In genomic region chr3:5690490-5690889, GRCh38 we compare ENCODE assay signal across 23 cellular contexts.
A peak's percentile ranks its signal among the peaks of the same experiment; 100 is the strongest.
DNase-seq lines count a peak whose midpoint lies in the region; ATAC-seq, FAIRE-seq and TF ChIP-seq lines count a peak whose summit lies in the region.
"Had no signal": no experiment of that assay in that cellular context is flagged by ENCODE, and none has a peak within 500 bp of the region (broad histone marks: within the 10 kb centered on the region; RNA-seq: fewer than 3 reads in every experiment).

No MANE protein-coding gene starts in this region.

- no peaks in the 10 kb centered on the region for H3K9me2 ChIP-seq in HCT116 (ENCODE audit: insufficient read depth)

- BruUV-seq in Calu3 (replicated peaks; lab: Mats Ljungman, UMichigan) (no TSS peak), HCT116 (replicated peaks; lab: Mats Ljungman, UMichigan) (no TSS peak), K562 (replicated peaks; lab: Mats Ljungman, UMichigan) (no TSS peak)

- ATAC-seq in HCT116 (no peak), K562 (no peak), GM19324 (IDR thresholded peaks at IDR 0.05; ENCODE audit: low FRiP score, unreplicated experiment) (no peak)

- TF ChIP-seq CTCF in Calu3 (IDR thresholded peaks at IDR 0.05; ENCODE audit: unreplicated experiment) (no peak), HCT116 (IDR thresholded peaks at IDR 0.05 in 2 of 3, conservative IDR thresholded peaks at IDR 0.05 in 1 of 3; ENCODE audit: borderline replicate concordance in 1 of 3, insufficient read depth in 1 of 3, low read depth in 2 of 3, low read length in 2 of 3) (no peak), K562 (IDR thresholded peaks at IDR 0.05 in 2 of 3, conservative IDR thresholded peaks at IDR 0.05 in 1 of 3; ENCODE audit: insufficient read depth in 2 of 3, low read depth in 1 of 3, low read length in 3 of 3) (no peak)

- peaks cover 38% of the 10 kb centered on the region for H3K36me3 Mint-ChIP-seq in Calu3 (ENCODE audit: insufficient read depth, unreplicated experiment)
- H3K36me3 Mint-ChIP-seq: CD14-positive monocyte; CD4-positive, alpha-beta memory T cell; CD4-positive, CD25-positive, alpha-beta regulatory T cell; CD8-positive, alpha-beta memory T cell had no signal

- no peaks in the 10 kb centered on the region for H4K20me1 ChIP-seq in HCT116 (ENCODE audit: insufficient read depth)
- H4K20me1 ChIP-seq in K562 (replicated peaks; ENCODE audit: control insufficient read depth, insufficient read depth, low read length) = no peaks in the 10 kb centered on the region
- H4K20me1 ChIP-seq: BLaER1 had no signal

- peaks cover 10% of the 10 kb centered on the region for H3K9me3 Mint-ChIP-seq in Calu3 (ENCODE audit: low read depth, unreplicated experiment)

- FAIRE-seq in K562 (lab: Jason Lieb, UNC) = no peak
- FAIRE-seq: A204.1, GM12891, GM19239 had no signal

- H3K4me1 Mint-ChIP-seq in Calu3 (ENCODE audit: low read depth, unreplicated experiment) = no peaks in the 10 kb centered on the region
- H3K4me1 Mint-ChIP-seq: CD14-positive monocyte; CD4-positive, alpha-beta memory T cell; CD4-positive, CD25-positive, alpha-beta regulatory T cell; CD8-positive, alpha-beta memory T cell had no signal

- peak overlapping the region; percentile 2 for H3K4me3 Mint-ChIP-seq in Calu3 (ENCODE audit: low read depth, unreplicated experiment)
- H3K4me3 Mint-ChIP-seq: CD14-positive monocyte; CD4-positive, alpha-beta memory T cell; CD4-positive, CD25-positive, alpha-beta regulatory T cell; CD8-positive, alpha-beta memory T cell had no signal

- no peak for TF ChIP-seq EP300 in K562 (IDR thresholded peaks at IDR 0.05; ENCODE audit: low read length)

- peak overlapping the region; percentile 34 for H3K27ac Mint-ChIP-seq in Calu3 (ENCODE audit: unreplicated experiment)
- H3K27ac Mint-ChIP-seq: CD4-positive, alpha-beta memory T cell; CD8-positive, alpha-beta memory T cell had no signal

- H3K4me2 ChIP-seq in HCT116 (ENCODE audit: low read length) (no peak overlapping the region), K562 (ENCODE audit: insufficient read depth, low read length) (no peak overlapping the region)
- H3K4me2 ChIP-seq: BLaER1 had no signal

- POLR2A ChIA-PET in HCT116 (lab: Charles Lee) = no interaction called here
- POLR2A ChIA-PET in K562 (lab: Yijun Ruan, JAX) = no interaction called here

- H3K4me3 ChIP-seq in HCT116 (replicated peaks in 1 of 2; ENCODE audit: low read depth in 1 of 2, low read length in 2 of 2) (no peak overlapping the region), K562 (no peak overlapping the region)
- H3K4me3 ChIP-seq: BLaER1 had no signal

- no peak for TF ChIP-seq POLR2A in HCT116 (IDR thresholded peaks at IDR 0.05; ENCODE audit: borderline replicate concordance, extremely low read depth, insufficient read depth, insufficient read length)
- no peak for TF ChIP-seq POLR2A in K562 (conservative IDR thresholded peaks at IDR 0.05)

- TF ChIP-seq RAD21 in HCT116 (IDR thresholded peaks at IDR 0.05; ENCODE audit: low read depth) = no peak
- TF ChIP-seq RAD21 in K562 (CRISPR knock-in tag; conservative IDR thresholded peaks at IDR 0.05 in 1 of 2, IDR thresholded peaks at IDR 0.05 in 1 of 2) = no peak

- H3K79me2 ChIP-seq in HCT116 (ENCODE audit: insufficient read depth, low read length) = peaks cover 11% of the 10 kb centered on the region
- no peaks in the 10 kb centered on the region for H3K79me2 ChIP-seq in K562 (ENCODE audit: control insufficient read depth, insufficient read depth, low read length)

- intact Hi-C loops in Calu3 (cut with micrococcal nuclease; ENCODE audit: unreplicated experiment) = no loop called here
- intact Hi-C loops in HCT116 (cut with micrococcal nuclease) = no loop called here
- intact Hi-C loops in K562 (cut with micrococcal nuclease) = no loop called here

- RAD21 ChIA-PET in HCT116 (lab: Charles Lee; ENCODE audit: low non-redundant PET in 1 of 2, low total read pairs in 2 of 2, uncharacterized antibody in 2 of 2, unreplicated experiment in 2 of 2) = no interaction called here

- H3K9me1 ChIP-seq in K562 (ENCODE audit: control insufficient read depth, insufficient read depth, low read length) = no peaks in the 10 kb centered on the region

- H2AFZ ChIP-seq in HCT116 (ENCODE audit: low read depth, low read length, poor library complexity, severe bottlenecking) = no peak overlapping the region
- no peak overlapping the region for H2AFZ ChIP-seq in K562 (ENCODE audit: low read depth, low read length)

- peaks cover 17 to 61% of the 10 kb centered on the region in 2 experiments for H3K36me3 ChIP-seq in HCT116 (ENCODE audit: control insufficient read depth in 1 of 2, insufficient read depth in 2 of 2, low read length in 2 of 2)
- no peaks in the 10 kb centered on the region for H3K36me3 ChIP-seq in K562 (ENCODE audit: control insufficient read depth, insufficient read depth, low read length)
- H3K36me3 ChIP-seq: BE2C, BLaER1 had no signal

- no peaks in the 10 kb centered on the region for H3K27me3 Mint-ChIP-seq in Calu3 (ENCODE audit: unreplicated experiment)
- H3K27me3 Mint-ChIP-seq: CD4-positive, CD25-positive, alpha-beta regulatory T cell; CD8-positive, alpha-beta memory T cell had no signal

- DNase-seq in Calu3 (no peak), HCT116 (ENCODE audit: low read depth, low spot score) (no peak), K562 (ENCODE audit: extremely low read depth in 1 of 4, low spot score in 3 of 4) (no peak), ureter (ENCODE audit: low spot score) (no peak), germinal center (ENCODE audit: low spot score) (no peak)
- DNase-seq: 8988T; ACHN; BE2C; C1 segment of cervical spinal cord; CD4-positive, alpha-beta memory T cell; CD4-positive, CD25-positive, alpha-beta regulatory T cell; CD8-positive, alpha-beta memory T cell; COR-L47; DMS79; DND-41; EL; GDM1 had no signal

- no peak overlapping the region for H3K9ac ChIP-seq in HCT116 (ENCODE audit: low read length)
- H3K9ac ChIP-seq in K562 (ENCODE audit: insufficient read depth in 1 of 2, low read depth in 2 of 2, low read length in 2 of 2) = no peak overlapping the region
- H3K9ac ChIP-seq: BLaER1 had no signal

- in situ Hi-C loops in K562 (cut with MboI) = no loop called here

- CTCF ChIA-PET in Calu3 (lab: Charles Lee) (interaction anchor here (1.0 kb wide), 1 partner anchor 9 kb away, joined by 3 read pairs; no protein-coding TSS in a partner anchor), HCT116 (lab: Charles Lee) (no interaction called here), K562 (lab: Yijun Ruan, JAX; ENCODE audit: low intra/inter-chr PET ratio) (no interaction called here)

- H3K9me3 ChIP-seq in HCT116 (ENCODE audit: control insufficient read depth in 1 of 2, insufficient read depth in 1 of 2, low read depth in 1 of 2, low read length in 2 of 2) (peaks cover 0 to 6% of the 10 kb centered on the region in 2 experiments; a peak in 1 of 4 replicates), K562 (replicated peaks; ENCODE audit: control insufficient read depth, insufficient read depth, low read depth, low read length) (no peaks in the 10 kb centered on the region)
- H3K9me3 ChIP-seq: BE2C had no signal

- H3K27me3 ChIP-seq in HCT116 (ENCODE audit: insufficient read depth, low read length) (no peaks in the 10 kb centered on the region), K562 (ENCODE audit: control insufficient read depth in 2 of 2, insufficient read depth in 2 of 2, low read length in 2 of 2) (no peaks in the 10 kb centered on the region)
- H3K27me3 ChIP-seq: BE2C, BLaER1 had no signal

- H3K4me1 ChIP-seq in HCT116 (ENCODE audit: control insufficient read depth in 1 of 2, insufficient read depth in 2 of 2, low read length in 2 of 2) (peaks cover 0 to 26% of the 10 kb centered on the region in 2 experiments; a peak in 2 of 4 replicates), K562 (replicated peaks in 1 of 2; ENCODE audit: control insufficient read depth in 2 of 2, insufficient read depth in 2 of 2, low read length in 2 of 2) (no peaks in the 10 kb centered on the region)
- H3K4me1 ChIP-seq: BE2C, BLaER1 had no signal

- H3K27ac ChIP-seq in HCT116 (ENCODE audit: low read depth, low read length) = no peak overlapping the region
- H3K27ac ChIP-seq in K562 (ENCODE audit: extremely low read depth, low read depth, low read length) = no peak overlapping the region
- H3K27ac ChIP-seq: BLaER1 had no signal

TF ChIP-seq in HCT116, 20 proteins besides CTCF, POLR2A, EP300 and RAD21:
- TF ChIP-seq SP1 (IDR thresholded peaks at IDR 0.05; ENCODE audit: low read depth) (no peak), FOSL1 (IDR thresholded peaks at IDR 0.05; ENCODE audit: low read depth) (0 out of 2 replicates have a peak, but pooled peaks have one; percentile 10), POLR2AphosphoS5 (IDR thresholded peaks at IDR 0.05; ENCODE audit: low read depth, low read length) (no peak; the same call in 1 of the 2 replicates)

TF ChIP-seq in K562, 482 proteins besides CTCF, POLR2A, EP300 and RAD21 (continues in another document):
- TF ChIP-seq ZNF780A (CRISPR knock-in tag; IDR thresholded peaks at IDR 0.05) = no peak
